Comparison of ENCODE assay signal across 12 cellular contexts in genomic region chr17:55426851-55427586, GRCh38. TPM values are rescaled to one million over a fixed set of nuclear protein-coding genes. Genes with fewer than 3 reads are reported as not detected.
A peak's percentile ranks its signal among the peaks of the same experiment; 100 is the strongest.
DNase-seq lines count a peak whose midpoint lies in the region; ATAC-seq, FAIRE-seq and TF ChIP-seq lines count a peak whose summit lies in the region.
"Had no signal": no experiment of that assay in that cellular context is flagged by ENCODE, and none has a peak within 500 bp of the region (broad histone marks: within the 10 kb centered on the region; RNA-seq: fewer than 3 reads in every experiment).

No MANE protein-coding gene starts in this region.

- no peak for DNase-seq in GM12892 (ENCODE audit: insufficient read length)
- DNase-seq in fibroblast of the aortic adventitia (ENCODE audit: low read depth): peak; percentile 52
- no peak for DNase-seq in GM19238 (ENCODE audit: insufficient read length, low spot score)
- DNase-seq in G401 (ENCODE audit: low spot score): no peak
- no peak for DNase-seq in CD14-positive monocyte (ENCODE audit: low spot score)
- no peak for DNase-seq in Right ventricle myocardium superior
- DNase-seq: activated CD8-positive, alpha-beta memory T cell treated with anti-CD3 and anti-CD28 coated beads, Interleukin-2, amount 50 U/mL, for 4 hours; NCI-H1092 had no signal

- H3K9me3 Mint-ChIP-seq in CD14-positive monocyte: no peaks in the 10 kb centered on the region
- H3K9me3 Mint-ChIP-seq: dendritic cell treated with granulocyte-macrophage colony-stimulating factor and Interleukin-4, amounts not matched to agents 40 ng/mL and 50 ng/mL, for 4 days had no signal

- peaks cover 8 to 23% (median 17%) of the 10 kb centered on the region in 3 donors for H3K27me3 Mint-ChIP-seq in CD14-positive monocyte (ENCODE audit: low read depth in 3 of 3)

- ATAC-seq in GM21447 (IDR thresholded peaks at IDR 0.05; ENCODE audit: unreplicated experiment) (peak; percentile 38), HG03460 (IDR thresholded peaks at IDR 0.05; ENCODE audit: unreplicated experiment) (peak; percentile 58), Right ventricle myocardium superior (ENCODE audit: poor library complexity) (no peak)

- no peak overlapping the region for H3K4me3 Mint-ChIP-seq in CD14-positive monocyte
- H3K4me3 Mint-ChIP-seq: dendritic cell treated with granulocyte-macrophage colony-stimulating factor and Interleukin-4, amounts not matched to agents 40 ng/mL and 50 ng/mL, for 4 days had no signal

- no peaks in the 10 kb centered on the region for H3K36me3 Mint-ChIP-seq in CD14-positive monocyte

- in situ Hi-C loops in G401 (cut with HindIII; ENCODE audit: low sequenced_read_pairs): no loop called here

- no peak overlapping the region for H3K27ac Mint-ChIP-seq in CD14-positive monocyte
- H3K27ac Mint-ChIP-seq: dendritic cell treated with granulocyte-macrophage colony-stimulating factor and Interleukin-4, amounts not matched to agents 40 ng/mL and 50 ng/mL, for 4 days had no signal

- H3K4me1 Mint-ChIP-seq in CD14-positive monocyte: peaks cover 3% of the 10 kb centered on the region

- no peak overlapping the region for H3K4me3 ChIP-seq in fibroblast of the aortic adventitia (ENCODE audit: low read depth, low read length)
- H3K4me3 ChIP-seq: HAP-1 had no signal

- peak; percentile 58 for FAIRE-seq in GM12892 (lab: Jason Lieb, UNC)

- intact Hi-C loops in CD14-positive monocyte (cut with micrococcal nuclease) (no loop called here), Right ventricle myocardium superior (cut with DNase I) (no loop called here)

- TF ChIP-seq CTCF in fibroblast of the aortic adventitia (IDR thresholded peaks at IDR 0.05; ENCODE audit: insufficient read depth, low read length) (no peak), CD14-positive monocyte (IDR thresholded peaks at IDR 0.05) (no peak)

- TF ChIP-seq POLR2A in GM12892 (IDR thresholded peaks at IDR 0.05; ENCODE audit: low read depth, low read length): no peak

RNA-seq across cellular contexts. Expression of gene MMD, which starts 5.4 kb away (rescaled TPM):
- 22.7 TPM for polyA plus RNA-seq in GM12892 (2012; ENCODE audit: missing spikeins)
- total RNA-seq in fibroblast of the aortic adventitia (ENCODE audit: low replicate concordance) (1.1 and 19.5 TPM in 2 replicates), Right ventricle myocardium superior (13.4 TPM)
- total RNA-seq in G401 (2014; rRNA removed; shearing (Covaris generic)): 5.5 and 7.5 TPM in 2 replicates
- polyA plus RNA-seq in CD14-positive monocyte: 1 to 10 TPM; 3.4 to 4.6 TPM
